ENCODE assay signal across 32 cellular contexts in genomic region chr5:167821096-167821590, GRCh38.
DNase-seq lines count a peak whose midpoint lies in the region; ATAC-seq, FAIRE-seq and TF ChIP-seq lines count a peak whose summit lies in the region.
"Had no signal": no experiment of that assay in that cellular context is flagged by ENCODE, and none has a peak within 500 bp of the region (broad histone marks: within the 10 kb centered on the region; RNA-seq: fewer than 3 reads in every experiment).

No MANE protein-coding gene starts in this region.

- H3K36me3 ChIP-seq in bronchial epithelial cell (ENCODE audit: control insufficient read depth, insufficient read depth, low read length), result peaks cover 3% of the 10 kb centered on the region
- H3K36me3 ChIP-seq in keratinocyte (ENCODE audit: control insufficient read depth in 2 of 2, extremely low read depth in 1 of 2, insufficient read depth in 2 of 2, low read length in 2 of 2), result peaks cover 10 to 20% of the 10 kb centered on the region in 2 experiments
- no peaks in the 10 kb centered on the region for H3K36me3 ChIP-seq in thyroid gland
- H3K36me3 ChIP-seq in stomach, result no peaks in the 10 kb centered on the region
- H3K36me3 ChIP-seq: brain microvascular endothelial cell, gastrocnemius medialis, left lung had no signal

- no peak for TF ChIP-seq POLR2A in thyroid gland (IDR thresholded peaks at IDR 0.05)
- TF ChIP-seq POLR2A in stomach (IDR thresholded peaks at IDR 0.05), result no peak

- H3K4me3 ChIP-seq in bronchial epithelial cell (ENCODE audit: low read depth, low read length), result peak overlapping the region; percentile 42
- peak overlapping the region; percentile 67 to 79 (median 72) for H3K4me3 ChIP-seq in keratinocyte (ENCODE audit: control insufficient read depth in 2 of 3, extremely low read depth in 1 of 3, insufficient read depth in 2 of 3, low read depth in 1 of 3, low read length in 3 of 3)
- H3K4me3 ChIP-seq in thyroid gland (replicated peaks in 1 of 3), result no peak overlapping the region
- no peak overlapping the region for H3K4me3 ChIP-seq in stomach
- H3K4me3 ChIP-seq: A549, gastrocnemius medialis, left lung had no signal

- H2AFZ ChIP-seq in keratinocyte (ENCODE audit: control insufficient read depth, low read length), result no peak overlapping the region
- H2AFZ ChIP-seq: parathyroid adenoma had no signal

- H3K9me1 ChIP-seq in keratinocyte (ENCODE audit: control insufficient read depth, extremely low read depth, insufficient read depth, low read length), result no peaks in the 10 kb centered on the region

- dilution Hi-C loops in keratinocyte (cut with MboI; ENCODE audit: extremely low pct_ligation_motif_present, low sequenced_read_pairs), result no loop called here

- no peaks in the 10 kb centered on the region for H4K20me1 ChIP-seq in keratinocyte (ENCODE audit: control insufficient read depth, extremely low read depth, insufficient read depth, low read length)

- peak overlapping the region; percentile 73 for H3K4me2 ChIP-seq in keratinocyte (ENCODE audit: control insufficient read depth, extremely low read depth, insufficient read depth, low read depth, low read length)
- H3K4me2 ChIP-seq: A549 had no signal

- intact Hi-C loops in sciatic nerve (cut with DNase I), result no loop called here
- intact Hi-C loops in thyroid gland (cut with DNase I), result no loop called here
- intact Hi-C loops in stomach (cut with DNase I; ENCODE audit: low total_unique reads), result no loop called here

- WGBS in thyroid gland, 2 donors, result 48 to 57% methylated on average over 4 of the region's 4 CpGs
- 53 to 67% (median 57%) methylated on average over 4 of the region's 4 CpGs for WGBS in stomach, 5 donors

- TF ChIP-seq CTCF in bronchial epithelial cell (IDR thresholded peaks at IDR 0.05; ENCODE audit: insufficient read depth, low read length, severe bottlenecking), result no peak
- no peak for TF ChIP-seq CTCF in keratinocyte (optimal IDR thresholded peaks at IDR 0.05 in 1 of 3, IDR thresholded peaks at IDR 0.05 in 1 of 3, conservative IDR thresholded peaks at IDR 0.05 in 1 of 3; ENCODE audit: extremely low read depth in 1 of 3, insufficient read depth in 2 of 3, low read length in 3 of 3)
- TF ChIP-seq CTCF in thyroid gland (IDR thresholded peaks at IDR 0.05), result no peak
- no peak for TF ChIP-seq CTCF in stomach (IDR thresholded peaks at IDR 0.05)

- H3K9me3 ChIP-seq in keratinocyte (ENCODE audit: control insufficient read depth, low read depth, low read length) (no peaks in the 10 kb centered on the region), thyroid gland (no peaks in the 10 kb centered on the region), stomach (no peaks in the 10 kb centered on the region)
- H3K9me3 ChIP-seq: A549, gastrocnemius medialis, left lung had no signal

- no peak for FAIRE-seq in bronchial epithelial cell (lab: Jason Lieb, UNC)
- FAIRE-seq in keratinocyte (lab: Jason Lieb, UNC), result no peak
- FAIRE-seq: A549, H54, urothelium cell line had no signal

- ATAC-seq in sciatic nerve, result peak; percentile 65
- ATAC-seq in GM19397 (IDR thresholded peaks at IDR 0.05; ENCODE audit: unreplicated experiment), result no peak
- ATAC-seq: A549; activated CD4-positive, alpha-beta T cell treated with anti-CD3 and anti-CD28 coated beads for 36 hours; esophagus mucosa; gastrocnemius medialis; left lung; natural killer cell; Panc1; stimulated activated effector memory CD8-positive, alpha-beta T cell treated with anti-CD3 and anti-CD28 coated beads, Interleukin-12 subunit alpha, Interleukin-12 subunit beta, amount 100 ng/mL, for 72 hours had no signal

- H3K4me1 ChIP-seq in keratinocyte (ENCODE audit: control insufficient read depth, extremely low read depth, insufficient read depth, low read length), result peaks cover 68% of the 10 kb centered on the region
- no peaks in the 10 kb centered on the region for H3K4me1 ChIP-seq in thyroid gland
- no peaks in the 10 kb centered on the region for H3K4me1 ChIP-seq in stomach
- H3K4me1 ChIP-seq: A549, gastrocnemius medialis, left lung, parathyroid adenoma had no signal

- peak overlapping the region; percentile 97 for H3K27ac ChIP-seq in keratinocyte (ENCODE audit: control insufficient read depth, insufficient read depth, low read length)
- H3K27ac ChIP-seq in thyroid gland, result no peak overlapping the region
- H3K27ac ChIP-seq in stomach, result no peak overlapping the region
- H3K27ac ChIP-seq: A549, brain microvascular endothelial cell, gastrocnemius medialis, left lung, parathyroid adenoma had no signal

- H3K79me2 ChIP-seq in keratinocyte (ENCODE audit: control insufficient read depth, insufficient read depth, low read length), result peaks cover 64% of the 10 kb centered on the region
- H3K79me2 ChIP-seq: parathyroid adenoma had no signal

- H3K9ac ChIP-seq in keratinocyte (ENCODE audit: control insufficient read depth, extremely low read depth, insufficient read depth, low read length), result peak overlapping the region; percentile 93
- H3K9ac ChIP-seq: parathyroid adenoma had no signal

- DNase-seq in EH (ENCODE audit: low read depth), result peak; percentile 32
- peak; percentile 34 for DNase-seq in bronchial epithelial cell (ENCODE audit: low read depth)
- no peak for DNase-seq in keratinocyte (ENCODE audit: low read depth, low spot score)
- no peak for DNase-seq in sciatic nerve (ENCODE audit: low spot score)
- no peak for DNase-seq in activated T-cell treated with anti-CD3 and anti-CD28 coated beads, Interleukin-2, amount 50 U/mL, for 48 hours
- no peak for DNase-seq in thyroid gland
- DNase-seq in stomach, result no peak
- DNase-seq: activated CD4-positive, alpha-beta T cell treated with anti-CD3 and anti-CD28 coated beads for 36 hours; activated CD8-positive, alpha-beta memory T cell treated with anti-CD3 and anti-CD28 coated beads for 24 hours; activated gamma-delta T cell treated with Interleukin-2 at 50 U/mL for 16 hours; activated T-cell treated with anti-CD3 and anti-CD28 coated beads, Interleukin-2, amount 50 U/mL, for 1 hour; brain microvascular endothelial cell; effector CD8-positive, alpha-beta T cell; gastrocnemius medialis; hypothalamus; immature natural killer cell; left lung; natural killer cell; NCI-H1105 treated with DMSO at 0.1 percent for 48 hours; NCI-H2029; NCI-H69; SHP77; stimulated activated CD4-positive, alpha-beta T cell treated with anti-CD3 and anti-CD28 coated beads, Interleukin-12 subunit alpha, Interleukin-12 subunit beta, amount 100 ng/mL, for 4 hours; stimulated activated CD4-positive, alpha-beta T cell treated with anti-CD3 and anti-CD28 coated beads, Interleukin-4, amount 100 ng/mL, for 1 hour had no signal

- no peak for TF ChIP-seq EP300 in stomach (IDR thresholded peaks at IDR 0.05)

- no peaks in the 10 kb centered on the region for H3K27me3 ChIP-seq in bronchial epithelial cell (ENCODE audit: control insufficient read depth, insufficient read depth, low read length)
- no peaks in the 10 kb centered on the region for H3K27me3 ChIP-seq in keratinocyte (ENCODE audit: control insufficient read depth, extremely low read depth, insufficient read depth, low read length)
- no peaks in the 10 kb centered on the region for H3K27me3 ChIP-seq in thyroid gland
- H3K27me3 ChIP-seq in stomach, result peaks cover 0 to 6% (median 0%) of the 10 kb centered on the region in 3 donors
- H3K27me3 ChIP-seq: brain microvascular endothelial cell, gastrocnemius medialis, left lung had no signal

Comparison
In these comparisons a context has a peak if more than half of its experiments do, and no peak if none do; other contexts are left out.
1. DNase-seq: peak in EH (single experiment) and bronchial epithelial cell (single experiment); none in keratinocyte (single experiment), sciatic nerve (single experiment), activated T-cell treated with anti-CD3 and anti-CD28 coated beads, Interleukin-2, amount 50 U/mL, for 48 hours (0 of 2), thyroid gland (0 of 2) and stomach (single experiment).
2. H3K4me3 ChIP-seq: peak in bronchial epithelial cell (single experiment) and keratinocyte (3 of 3); none in thyroid gland (0 of 3) and stomach (0 of 4).